9 cellular contexts compared by ENCODE assay signal in genomic region chr1:54971317-54971791, GRCh38. TPM values are rescaled to one million over a fixed set of nuclear protein-coding genes. Genes with fewer than 3 reads are reported as not detected.
DNase-seq lines count a peak whose midpoint lies in the region; ATAC-seq and TF ChIP-seq lines count a peak whose summit lies in the region.
"Had no signal": no experiment of that assay in that cellular context is flagged by ENCODE, and none has a peak within 500 bp of the region (broad histone marks: within the 10 kb centered on the region; RNA-seq: fewer than 3 reads in every experiment).

No MANE protein-coding gene starts in this region.

- H3K27me3 Mint-ChIP-seq in T-helper 2 cell treated with Interferon-gamma antibody and Interleukin-4, amounts not matched to agents 5 μg/mL and 100 μg/mL, for 36 hours (ENCODE audit: low read depth), result peaks cover 28% of the 10 kb centered on the region

- H2BK15ac ChIP-seq in mesendoderm (replicated peaks; ENCODE audit: low read depth), result no peak overlapping the region

- H3K27ac ChIP-seq in mesendoderm (ENCODE audit: low read depth, low read length), result no peak overlapping the region
- H3K27ac ChIP-seq: KMS-11 had no signal

- TF ChIP-seq POLR2A in NB4 (IDR thresholded peaks at IDR 0.05; ENCODE audit: extremely low read depth, insufficient read length), result no peak

- no peak overlapping the region for H3K9ac ChIP-seq in mesendoderm (ENCODE audit: low read length)
- H3K9ac ChIP-seq: KMS-11 had no signal

- no peaks in the 10 kb centered on the region for H3K4me1 ChIP-seq in mesendoderm (ENCODE audit: control insufficient read depth, low read depth, low read length)

- no peak overlapping the region for H3K4me3 Mint-ChIP-seq in T-helper 2 cell treated with Interferon-gamma antibody and Interleukin-4, amounts not matched to agents 5 μg/mL and 100 μg/mL, for 36 hours

- no peak overlapping the region for H3K56ac ChIP-seq in mesendoderm (ENCODE audit: low read length)

- H3K36me3 Mint-ChIP-seq in T-helper 2 cell treated with Interferon-gamma antibody and Interleukin-4, amounts not matched to agents 5 μg/mL and 100 μg/mL, for 36 hours (ENCODE audit: low read depth), result no peaks in the 10 kb centered on the region

- no peak overlapping the region for H3K27ac Mint-ChIP-seq in T-helper 2 cell treated with Interferon-gamma antibody and Interleukin-4, amounts not matched to agents 5 μg/mL and 100 μg/mL, for 36 hours

- peak overlapping the region; percentile 65 for H2AK5ac ChIP-seq in mesendoderm (ENCODE audit: low read length)

- H4K8ac ChIP-seq in mesendoderm (ENCODE audit: low read depth, low read length), result no peak overlapping the region

- no peak overlapping the region for H2BK5ac ChIP-seq in mesendoderm (ENCODE audit: low read length)

- ATAC-seq in GM18870 (IDR thresholded peaks at IDR 0.05; ENCODE audit: unreplicated experiment) (peak; percentile 95), HG02623 (IDR thresholded peaks at IDR 0.05; ENCODE audit: unreplicated experiment) (peak; percentile 67)

- H3K79me1 ChIP-seq in mesendoderm (ENCODE audit: low read length), result no peaks in the 10 kb centered on the region

- peak; percentile 35 for DNase-seq in NB4 (ENCODE audit: low read depth)
- no peak for DNase-seq in mesendoderm
- no peak for DNase-seq in T-helper 2 cell treated with Interferon-gamma antibody and Interleukin-4, amounts not matched to agents 5 μg/mL and 100 μg/mL, for 36 hours (ENCODE audit: low spot score)
- no peak for DNase-seq in GOT3 (lab: John Stamatoyannopoulos, UW)
- no peak for DNase-seq in iPS-NIHi7 (ENCODE audit: extremely low spot score)
- no peak for DNase-seq in stimulated activated CD4-positive, alpha-beta T cell treated with anti-CD3 and anti-CD28 coated beads, Interleukin-12 subunit alpha, Interleukin-12 subunit beta, amount 100 ng/mL, for 4 hours

- H3K23ac ChIP-seq in mesendoderm (ENCODE audit: low read length), result no peak overlapping the region

- H3K4me3 ChIP-seq in NB4 (ENCODE audit: low read depth, low read length) (no peak overlapping the region), mesendoderm (ENCODE audit: low read length) (no peak overlapping the region)

- no peaks in the 10 kb centered on the region for H3K79me2 ChIP-seq in mesendoderm (ENCODE audit: control insufficient read depth, insufficient read depth, low read length)

- WGBS in mesendoderm (ENCODE audit: extremely low coverage, insufficient coverage, low lambda C conversion rate), result no CpG with 5 or more reads among the region's 7 CpGs

- no peaks in the 10 kb centered on the region for H3K9me3 Mint-ChIP-seq in T-helper 2 cell treated with Interferon-gamma antibody and Interleukin-4, amounts not matched to agents 5 μg/mL and 100 μg/mL, for 36 hours

- H2BK120ac ChIP-seq in mesendoderm (ENCODE audit: low read depth, low read length), result no peak overlapping the region

- H3K4me2 ChIP-seq in mesendoderm (ENCODE audit: low read length), result no peak overlapping the region
- H3K4me2 ChIP-seq: KMS-11 had no signal

- H3K4me1 Mint-ChIP-seq in T-helper 2 cell treated with Interferon-gamma antibody and Interleukin-4, amounts not matched to agents 5 μg/mL and 100 μg/mL, for 36 hours (ENCODE audit: low read depth), result peaks cover 6% of the 10 kb centered on the region

- no peak overlapping the region for H3K18ac ChIP-seq in mesendoderm (ENCODE audit: low read length)

- no peak for TF ChIP-seq CTCF in NB4 (IDR thresholded peaks at IDR 0.05; ENCODE audit: low read depth, low read length)

- no peak overlapping the region for H3K4ac ChIP-seq in mesendoderm (ENCODE audit: low read depth, low read length)

- H3K36me3 ChIP-seq in mesendoderm (ENCODE audit: control insufficient read depth, insufficient read depth, low read length), result no peaks in the 10 kb centered on the region

- H4K5ac ChIP-seq in mesendoderm (ENCODE audit: low read length), result no peak overlapping the region

- H3K27me3 ChIP-seq in mesendoderm (ENCODE audit: insufficient read depth, low read length, poor library complexity), result no peaks in the 10 kb centered on the region

RNA-seq across cellular contexts. Expression of gene TMEM61, which starts 9.1 kb away (rescaled TPM):
- polyA plus RNA-seq in mesendoderm (2013, experiment 1 of 2), result 0.44 TPM
- 0.38 TPM for polyA plus RNA-seq in mesendoderm (2013, experiment 2 of 2)

RNA-seq across cellular contexts. Expression of gene BSND, which starts 27.4 kb away (rescaled TPM):
- 0.18 TPM for polyA plus RNA-seq in mesendoderm (2013, experiment 1 of 2)
- 0.21 TPM for polyA plus RNA-seq in mesendoderm (2013, experiment 2 of 2)
